In genomic region chr5:61732376-61732775, GRCh38 we compare ENCODE assay signal across 12 cellular contexts.
DNase-seq lines count a peak whose midpoint lies in the region; ATAC-seq and TF ChIP-seq lines count a peak whose summit lies in the region.
"Had no signal": no experiment of that assay in that cellular context is flagged by ENCODE, and none has a peak within 500 bp of the region (broad histone marks: within the 10 kb centered on the region; RNA-seq: fewer than 3 reads in every experiment).

No MANE protein-coding gene starts in this region.

- ATAC-seq in GM19397 (IDR thresholded peaks at IDR 0.05; ENCODE audit: unreplicated experiment), result no peak
- ATAC-seq: mucosa of descending colon had no signal

- no peak overlapping the region for H2AK5ac ChIP-seq in mesendoderm (ENCODE audit: low read length)

- H3K4me3 ChIP-seq in coronary artery, result peak overlapping the region; percentile 7
- H3K4me3 ChIP-seq in mesendoderm (ENCODE audit: low read length), result no peak overlapping the region
- H3K4me3 ChIP-seq in skeletal muscle satellite cell (ENCODE audit: low read length), result no peak overlapping the region
- H3K4me3 ChIP-seq: mucosa of descending colon had no signal

- H3K4me1 ChIP-seq in mesendoderm (ENCODE audit: control insufficient read depth, low read depth, low read length), result peaks cover 2% of the 10 kb centered on the region
- peaks cover 24% of the 10 kb centered on the region for H3K4me1 ChIP-seq in skeletal muscle satellite cell (ENCODE audit: control insufficient read depth, insufficient read depth, low read length)

- H3K79me1 ChIP-seq in mesendoderm (ENCODE audit: low read length), result no peaks in the 10 kb centered on the region

- TF ChIP-seq CTCF in coronary artery (IDR thresholded peaks at IDR 0.05), result no peak

- H3K27me3 ChIP-seq in mesendoderm (ENCODE audit: insufficient read depth, low read length, poor library complexity) (no peaks in the 10 kb centered on the region), skeletal muscle satellite cell (ENCODE audit: control insufficient read depth, insufficient read depth, low read length) (peaks cover 38% of the 10 kb centered on the region)
- H3K27me3 ChIP-seq: adrenal gland had no signal

- H2BK15ac ChIP-seq in mesendoderm (replicated peaks; ENCODE audit: low read depth), result no peak overlapping the region

- H3K23ac ChIP-seq in mesendoderm (ENCODE audit: low read length), result no peak overlapping the region

- H3K9me3 Mint-ChIP-seq in activated naive CD8-positive, alpha-beta T cell treated with anti-CD3 and anti-CD28 coated beads for 36 hours, result no peaks in the 10 kb centered on the region
- H3K9me3 Mint-ChIP-seq: activated T-cell treated with anti-CD3 and anti-CD28 coated beads, Interleukin-2, amount 50 U/mL, for 24 hours had no signal

- no peak overlapping the region for H2BK120ac ChIP-seq in mesendoderm (ENCODE audit: low read depth, low read length)

- no peaks in the 10 kb centered on the region for H3K4me1 Mint-ChIP-seq in activated naive CD8-positive, alpha-beta T cell treated with anti-CD3 and anti-CD28 coated beads for 36 hours
- H3K4me1 Mint-ChIP-seq: CD8-positive, alpha-beta memory T cell had no signal

- H3K4me3 Mint-ChIP-seq in activated naive CD8-positive, alpha-beta T cell treated with anti-CD3 and anti-CD28 coated beads for 36 hours, result no peak overlapping the region
- H3K4me3 Mint-ChIP-seq: activated T-cell treated with anti-CD3 and anti-CD28 coated beads, Interleukin-2, amount 50 U/mL, for 24 hours; CD8-positive, alpha-beta memory T cell had no signal

- H3K27ac ChIP-seq in coronary artery, result no peak overlapping the region
- H3K27ac ChIP-seq in mesendoderm (ENCODE audit: low read depth, low read length), result no peak overlapping the region

- H3K9ac ChIP-seq in mesendoderm (ENCODE audit: low read length), result no peak overlapping the region
- no peak overlapping the region for H3K9ac ChIP-seq in skeletal muscle satellite cell (ENCODE audit: low read depth, low read length)

- H3K27ac Mint-ChIP-seq in activated naive CD8-positive, alpha-beta T cell treated with anti-CD3 and anti-CD28 coated beads for 36 hours, result no peak overlapping the region
- H3K27ac Mint-ChIP-seq: activated T-cell treated with anti-CD3 and anti-CD28 coated beads, Interleukin-2, amount 50 U/mL, for 24 hours had no signal

- no peak overlapping the region for H2BK5ac ChIP-seq in mesendoderm (ENCODE audit: low read length)

- H3K27me3 Mint-ChIP-seq in activated naive CD8-positive, alpha-beta T cell treated with anti-CD3 and anti-CD28 coated beads for 36 hours, result peaks cover 42% of the 10 kb centered on the region

- no CpG with 5 or more reads among the region's 12 CpGs for WGBS in mesendoderm (ENCODE audit: extremely low coverage, insufficient coverage, low lambda C conversion rate)

- H3K18ac ChIP-seq in mesendoderm (ENCODE audit: low read length), result no peak overlapping the region

- H4K5ac ChIP-seq in mesendoderm (ENCODE audit: low read length), result no peak overlapping the region

- H3K9me3 ChIP-seq in skeletal muscle satellite cell (replicated peaks; ENCODE audit: low read length), result no peaks in the 10 kb centered on the region
- H3K9me3 ChIP-seq: adrenal gland, mucosa of descending colon had no signal

- H4K8ac ChIP-seq in mesendoderm (ENCODE audit: low read depth, low read length), result no peak overlapping the region

- no peak overlapping the region for H3K4ac ChIP-seq in mesendoderm (ENCODE audit: low read depth, low read length)

- H3K4me2 ChIP-seq in mesendoderm (ENCODE audit: low read length), result peak overlapping the region; percentile 22
- peak overlapping the region; percentile 19 for H3K4me2 ChIP-seq in skeletal muscle satellite cell (ENCODE audit: low read length)

- H3K79me2 ChIP-seq in mesendoderm (ENCODE audit: control insufficient read depth, insufficient read depth, low read length), result no peaks in the 10 kb centered on the region

- H3K36me3 ChIP-seq in mesendoderm (ENCODE audit: control insufficient read depth, insufficient read depth, low read length) (no peaks in the 10 kb centered on the region), skeletal muscle satellite cell (ENCODE audit: insufficient read depth, low read length) (no peaks in the 10 kb centered on the region)
- H3K36me3 ChIP-seq: adrenal gland had no signal

- H3K56ac ChIP-seq in mesendoderm (ENCODE audit: low read length), result no peak overlapping the region

- no peaks in the 10 kb centered on the region for H3K36me3 Mint-ChIP-seq in activated naive CD8-positive, alpha-beta T cell treated with anti-CD3 and anti-CD28 coated beads for 36 hours
- H3K36me3 Mint-ChIP-seq: CD8-positive, alpha-beta memory T cell had no signal

- DNase-seq in NCI-H2227 treated with DMSO at 0.1 percent for 48 hours (lab: John Stamatoyannopoulos, UW), result peak; percentile 35
- no peak for DNase-seq in coronary artery (ENCODE audit: low spot score)
- DNase-seq in mesendoderm, result peak; percentile 8
- no peak for DNase-seq in activated naive CD8-positive, alpha-beta T cell treated with anti-CD3 and anti-CD28 coated beads for 36 hours
- DNase-seq in RPMI8226, result no peak
- DNase-seq: activated T-cell treated with anti-CD3 and anti-CD28 coated beads, Interleukin-2, amount 50 U/mL, for 24 hours; CD8-positive, alpha-beta memory T cell; mucosa of descending colon; NCI-H2171 had no signal

Comparison
In these comparisons a context has a peak if more than half of its experiments do, and no peak if none do; other contexts are left out.
1. DNase-seq: peak in NCI-H2227 treated with DMSO at 0.1 percent for 48 hours (single experiment) and mesendoderm (single experiment); none in coronary artery (single experiment), activated naive CD8-positive, alpha-beta T cell treated with anti-CD3 and anti-CD28 coated beads for 36 hours (single experiment) and RPMI8226 (single experiment).